ENCODE assay signal across 1 cellular context in the genomic region with DNA sequence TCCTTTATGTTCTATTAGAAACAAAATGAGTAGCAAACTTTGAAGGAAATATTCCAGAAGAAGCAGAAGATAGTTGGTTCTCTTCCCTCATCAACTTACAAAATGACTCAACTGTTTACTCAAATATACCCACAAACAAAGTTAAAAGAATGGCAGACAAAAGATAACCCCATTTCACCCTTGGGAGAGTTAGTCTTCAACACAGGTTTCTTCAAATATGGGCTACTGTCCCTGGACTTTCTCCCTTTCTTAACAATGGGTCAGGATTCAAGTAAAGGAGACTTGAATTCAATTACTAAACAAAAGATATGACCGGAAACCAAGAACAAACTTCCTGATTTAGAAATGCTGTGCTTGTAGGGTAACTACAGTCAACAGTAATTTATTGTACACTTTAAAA.
TF ChIP-seq lines count a peak whose summit lies in the region.

No MANE protein-coding gene starts in this region.

TF ChIP-seq in K562, 482 proteins besides CTCF, POLR2A, EP300 and RAD21 (continued from another document):
- TF ChIP-seq E2F6 (IDR thresholded peaks at IDR 0.05; ENCODE audit: borderline replicate concordance in 1 of 2, extremely low read depth in 1 of 2, insufficient read depth in 1 of 2, insufficient read length in 1 of 2, low read depth in 1 of 2, low read length in 1 of 2, poor library complexity in 1 of 2, severe bottlenecking in 1 of 2) (no peak), PHTF2 (CRISPR knock-in tag; IDR thresholded peaks at IDR 0.05) (no peak), NFATC3 (IDR thresholded peaks at IDR 0.05) (no peak), TCF15 (CRISPR knock-in tag; IDR thresholded peaks at IDR 0.05) (no peak), SOX6 (IDR thresholded peaks at IDR 0.05) (0 out of 2 replicates have a peak, but pooled peaks have one; percentile 35), CBX8 (IDR thresholded peaks at IDR 0.05; ENCODE audit: borderline replicate concordance, extremely low read depth, low read depth, low read length, poor library complexity, severe bottlenecking) (no peak), ZNF695 (CRISPR knock-in tag; IDR thresholded peaks at IDR 0.05) (no peak), ARID1B (IDR thresholded peaks at IDR 0.05) (peak; percentile 51), IRF9 (tag; IDR thresholded peaks at IDR 0.05) (no peak), TFE3 (CRISPR knock-in tag; IDR thresholded peaks at IDR 0.05) (no peak), THRA (IDR thresholded peaks at IDR 0.05) (no peak), ZNF347 (CRISPR knock-in tag; IDR thresholded peaks at IDR 0.05; ENCODE audit: low read depth) (no peak), SMARCE1 (IDR thresholded peaks at IDR 0.05) (0 out of 2 replicates have a peak, but pooled peaks have one; percentile 31), OTX1 (CRISPR knock-in tag; IDR thresholded peaks at IDR 0.05) (no peak), ZNF124 (CRISPR knock-in tag; IDR thresholded peaks at IDR 0.05) (no peak), HMBOX1 (IDR thresholded peaks at IDR 0.05) (peak; percentile 61; the same call in 1 of the 2 replicates), GABPA (tag; conservative IDR thresholded peaks at IDR 0.05; ENCODE audit: low read depth) (peak; percentile 52), TEAD2 (tag; IDR thresholded peaks at IDR 0.05) (no peak), NR4A1 (CRISPR knock-in tag; IDR thresholded peaks at IDR 0.05) (no peak), NR4A1 (tag; IDR thresholded peaks at IDR 0.05) (no peak), ATF3 (IDR thresholded peaks at IDR 0.05) (0 out of 2 replicates have a peak, but pooled peaks have one; percentile 43), ATF3 (CRISPR knock-in tag; conservative IDR thresholded peaks at IDR 0.05) (no peak), NCOR1 (IDR thresholded peaks at IDR 0.05) (peak; percentile 10; the same call in 1 of the 2 replicates), ZNF592 (IDR thresholded peaks at IDR 0.05) (peak; percentile 26; the same call in 1 of the 2 replicates), CHAMP1 (IDR thresholded peaks at IDR 0.05) (0 out of 2 replicates have a peak, but pooled peaks have one; percentile 26), NR2C2 (CRISPR knock-in tag; IDR thresholded peaks at IDR 0.05) (no peak), NR2C2 (tag; IDR thresholded peaks at IDR 0.05) (0 out of 2 replicates have a peak, but pooled peaks have one; percentile 7), MITF (IDR thresholded peaks at IDR 0.05) (no peak), RBM34 (IDR thresholded peaks at IDR 0.05; ENCODE audit: borderline replicate concordance, insufficient read depth, low read length) (no peak), STAT5B (CRISPR knock-in tag; IDR thresholded peaks at IDR 0.05) (no peak)
- TF ChIP-seq, protein P1, sequence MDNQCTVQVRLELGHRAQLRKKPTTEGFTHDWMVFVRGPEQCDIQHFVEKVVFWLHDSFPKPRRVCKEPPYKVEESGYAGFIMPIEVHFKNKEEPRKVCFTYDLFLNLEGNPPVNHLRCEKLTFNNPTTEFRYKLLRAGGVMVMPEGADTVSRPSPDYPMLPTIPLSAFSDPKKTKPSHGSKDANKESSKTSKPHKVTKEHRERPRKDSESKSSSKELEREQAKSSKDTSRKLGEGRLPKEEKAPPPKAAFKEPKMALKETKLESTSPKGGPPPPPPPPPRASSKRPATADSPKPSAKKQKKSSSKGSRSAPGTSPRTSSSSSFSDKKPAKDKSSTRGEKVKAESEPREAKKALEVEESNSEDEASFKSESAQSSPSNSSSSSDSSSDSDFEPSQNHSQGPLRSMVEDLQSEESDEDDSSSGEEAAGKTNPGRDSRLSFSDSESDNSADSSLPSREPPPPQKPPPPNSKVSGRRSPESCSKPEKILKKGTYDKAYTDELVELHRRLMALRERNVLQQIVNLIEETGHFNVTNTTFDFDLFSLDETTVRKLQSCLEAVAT (IDR thresholded peaks at IDR 0.05) = 0 out of 4 replicates have a peak, but pooled peaks of 1 of the 2 experiments have one; percentile 16
